15 cellular contexts compared by ENCODE assay signal in genomic region chr20:49880724-49881445, GRCh38.
"Had no signal": no experiment of that assay in that cellular context is flagged by ENCODE, and none has a peak within 500 bp of the region (broad histone marks: within the 10 kb centered on the region; RNA-seq: fewer than 3 reads in every experiment).

No MANE protein-coding gene starts in this region.

- H3K4me3 ChIP-seq: gastroesophageal sphincter, thyroid gland, vagina had no signal

- H3K27me3 ChIP-seq: gastroesophageal sphincter, thyroid gland, vagina had no signal

- H3K9me3 ChIP-seq: gastroesophageal sphincter, SK-N-SH, thyroid gland, vagina had no signal

- H3K9me3 Mint-ChIP-seq: activated naive CD4-positive, alpha-beta T cell treated with anti-CD3 and anti-CD28 coated beads, Interleukin-2, amount 10 ng/mL, durations not matched to agents 7 days and 5 days; neural crest cell; stimulated activated naive CD8-positive, alpha-beta T cell treated with anti-CD3 and anti-CD28 coated beads, Interleukin-15, amount 100 ng/mL, for 72 hours had no signal

- H3K27me3 Mint-ChIP-seq: activated naive CD4-positive, alpha-beta T cell treated with anti-CD3 and anti-CD28 coated beads, Interleukin-2, amount 10 ng/mL, durations not matched to agents 7 days and 5 days; stimulated activated naive CD8-positive, alpha-beta T cell treated with anti-CD3 and anti-CD28 coated beads, Interleukin-15, amount 100 ng/mL, for 72 hours had no signal

- H3K4me2 ChIP-seq: SK-N-SH had no signal

- H3K4me1 Mint-ChIP-seq: activated naive CD4-positive, alpha-beta T cell treated with anti-CD3 and anti-CD28 coated beads, Interleukin-2, amount 10 ng/mL, durations not matched to agents 7 days and 5 days; neural crest cell; stimulated activated naive CD8-positive, alpha-beta T cell treated with anti-CD3 and anti-CD28 coated beads, Interleukin-15, amount 100 ng/mL, for 72 hours had no signal

- ATAC-seq: gastroesophageal sphincter; stimulated activated naive CD8-positive, alpha-beta T cell treated with anti-CD3 and anti-CD28 coated beads, Interleukin-15, amount 100 ng/mL, for 72 hours had no signal

- H3K9ac ChIP-seq: parathyroid adenoma, SK-N-SH had no signal

- H3K4me1 ChIP-seq: parathyroid adenoma, vagina had no signal

- H3K79me2 ChIP-seq: parathyroid adenoma had no signal

- H3K4me3 Mint-ChIP-seq: activated naive CD4-positive, alpha-beta T cell treated with anti-CD3 and anti-CD28 coated beads, Interleukin-2, amount 10 ng/mL, durations not matched to agents 7 days and 5 days; neural crest cell; stimulated activated naive CD8-positive, alpha-beta T cell treated with anti-CD3 and anti-CD28 coated beads, Interleukin-15, amount 100 ng/mL, for 72 hours had no signal

- H2AFZ ChIP-seq: parathyroid adenoma had no signal

- FAIRE-seq: colon, kidney had no signal

- DNase-seq: activated CD4-positive, CD25-positive, alpha-beta regulatory T cell; activated naive CD4-positive, alpha-beta T cell treated with anti-CD3 and anti-CD28 coated beads, Interleukin-2, amount 10 ng/mL, durations not matched to agents 7 days and 5 days; amygdala; effector CD8-positive, alpha-beta T cell; kidney; SK-N-SH; stimulated activated CD4-positive, alpha-beta T cell treated with anti-CD3 and anti-CD28 coated beads, Interleukin-15, amount 100 ng/mL, for 24 hours; stimulated activated CD4-positive, alpha-beta T cell treated with anti-CD3 and anti-CD28 coated beads, Interleukin-4, amount 100 ng/mL, for 24 hours; stimulated activated naive CD8-positive, alpha-beta T cell treated with anti-CD3 and anti-CD28 coated beads, Interleukin-15, amount 100 ng/mL, for 72 hours; thyroid gland had no signal

- H3K27ac ChIP-seq: gastroesophageal sphincter, parathyroid adenoma, vagina had no signal

- H3K27ac Mint-ChIP-seq: activated naive CD4-positive, alpha-beta T cell treated with anti-CD3 and anti-CD28 coated beads, Interleukin-2, amount 10 ng/mL, durations not matched to agents 7 days and 5 days had no signal
